8 cellular contexts compared by ENCODE assay signal in genomic region chr19:46529622-46530451, GRCh38. TPM values are rescaled to one million over a fixed set of nuclear protein-coding genes. Genes with fewer than 3 reads are reported as not detected.
DNase-seq lines count a peak whose midpoint lies in the region; ATAC-seq and TF ChIP-seq lines count a peak whose summit lies in the region.

No MANE protein-coding gene starts in this region.

- CTCF ChIA-PET in activated CD8-positive, alpha-beta T cell treated with anti-CD3 and anti-CD28 coated beads for 36 hours (lab: Charles Lee), result interaction anchor here (0.6 to 5.4 kb wide), 31 partner anchors 8 to 311 kb away, joined by 3 to 57 read pairs (median 4); partner anchors contain the start of gene DACT3

- H3K36me3 Mint-ChIP-seq in activated CD8-positive, alpha-beta T cell treated with anti-CD3 and anti-CD28 coated beads for 36 hours (ENCODE audit: low read depth), result peaks cover 1% of the 10 kb centered on the region

- POLR2A ChIA-PET in activated CD8-positive, alpha-beta T cell treated with anti-CD3 and anti-CD28 coated beads for 36 hours (lab: Charles Lee), result interaction anchor here (1.1 to 1.6 kb wide), 2 partner anchors 13 to 73 kb away, joined by 3 to 6 read pairs; no protein-coding TSS in a partner anchor

- H3K27me3 Mint-ChIP-seq in activated CD8-positive, alpha-beta T cell treated with anti-CD3 and anti-CD28 coated beads for 36 hours, result no peaks in the 10 kb centered on the region

- peak; percentile 99 for TF ChIP-seq CTCF in activated CD8-positive, alpha-beta T cell treated with anti-CD3 and anti-CD28 coated beads for 36 hours (IDR thresholded peaks at IDR 0.05)

- no peak overlapping the region for H3K4me3 Mint-ChIP-seq in activated CD8-positive, alpha-beta T cell treated with anti-CD3 and anti-CD28 coated beads for 36 hours

- intact Hi-C loops in activated CD8-positive, alpha-beta T cell treated with anti-CD3 and anti-CD28 coated beads for 36 hours (cut with micrococcal nuclease), result loop anchor here (5.0 kb wide), 1 partner anchor 132 kb away; the partner anchor contains the start of gene DACT3

- H3K9me3 Mint-ChIP-seq in activated CD8-positive, alpha-beta T cell treated with anti-CD3 and anti-CD28 coated beads for 36 hours, result peaks cover 7% of the 10 kb centered on the region

- peak overlapping the region; percentile 51 for H3K27ac Mint-ChIP-seq in activated CD8-positive, alpha-beta T cell treated with anti-CD3 and anti-CD28 coated beads for 36 hours

- DNase-seq in AML-193 (lab: John Stamatoyannopoulos, UW) (peak; percentile 68 to 71), H4 (ENCODE audit: low spot score) (peak; percentile 64), NCI-H774 (lab: John Stamatoyannopoulos, UW) (peak; percentile 36), midbrain (lab: John Stamatoyannopoulos, UW) (peak; percentile 69)
- DNase-seq in activated CD8-positive, alpha-beta T cell treated with anti-CD3 and anti-CD28 coated beads for 36 hours, result peak; percentile 79
- peak; percentile 74 for DNase-seq in effector CD8-positive, alpha-beta T cell (lab: John Stamatoyannopoulos, UW)
- DNase-seq in stimulated activated CD8-positive, alpha-beta memory T cell treated with anti-CD3 and anti-CD28 coated beads, Interleukin-7, amount 100 ng/mL, for 1 hour (ENCODE audit: low read depth in 2 of 2), result peak; percentile 37 to 60

- ATAC-seq in activated CD8-positive, alpha-beta T cell treated with anti-CD3 and anti-CD28 coated beads for 36 hours, result peak; percentile 68
- ATAC-seq in HG03442 (IDR thresholded peaks at IDR 0.05; ENCODE audit: unreplicated experiment), result no peak

- peaks cover 12% of the 10 kb centered on the region for H3K4me1 Mint-ChIP-seq in activated CD8-positive, alpha-beta T cell treated with anti-CD3 and anti-CD28 coated beads for 36 hours (ENCODE audit: low read depth)

RNA-seq across cellular contexts. Expression of gene PNMA8B, which starts 34.2 kb away (rescaled TPM):
- total RNA-seq in H4 (2014; rRNA removed; shearing (Covaris generic)), result not detected in 2 replicates
- not detected for total RNA-seq in activated CD8-positive, alpha-beta T cell treated with anti-CD3 and anti-CD28 coated beads for 36 hours

RNA-seq across cellular contexts. Expression of gene PNMA8A, which starts 58.5 kb away (rescaled TPM):
- total RNA-seq in H4 (2014; rRNA removed; shearing (Covaris generic)), result not detected in 2 replicates
- total RNA-seq in activated CD8-positive, alpha-beta T cell treated with anti-CD3 and anti-CD28 coated beads for 36 hours, result not detected
